Comparison of ENCODE assay signal across 29 cellular contexts in the genomic region with DNA sequence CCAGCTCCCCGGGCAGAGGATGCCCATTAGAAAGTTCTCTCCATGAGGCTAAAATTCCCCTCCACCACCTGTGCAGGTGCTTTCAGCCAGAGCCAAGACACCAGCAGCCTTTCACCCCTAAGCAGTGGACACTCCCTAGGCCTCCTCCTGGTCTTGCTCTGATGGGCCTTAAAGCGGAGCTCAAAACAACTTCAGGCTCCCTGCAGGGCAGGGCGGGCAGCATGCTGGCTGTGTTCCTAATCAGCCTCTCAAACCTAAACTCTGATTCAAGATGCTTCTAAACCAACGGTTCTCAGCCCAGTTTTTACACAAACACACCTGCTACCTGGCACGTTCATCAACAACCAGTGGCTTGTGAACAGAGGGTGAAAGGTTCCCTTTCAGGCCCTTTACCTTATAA.
"Had no signal": no experiment of that assay in that cellular context is flagged by ENCODE, and none has a peak within 500 bp of the region (broad histone marks: within the 10 kb centered on the region; RNA-seq: fewer than 3 reads in every experiment).

No MANE protein-coding gene starts in this region.

- H3K27me3 ChIP-seq: body of pancreas, cardiac muscle cell, dorsolateral prefrontal cortex had no signal

- ATAC-seq: activated CD4-positive, alpha-beta T cell treated with anti-CD3 and anti-CD28 coated beads for 36 hours; activated CD8-positive, alpha-beta memory T cell treated with anti-CD3 and anti-CD28 coated beads, Interleukin-2, amount 10 ng/mL, durations not matched to agents 7 days and 5 days; activated CD8-positive, alpha-beta T cell treated with anti-CD3 and anti-CD28 coated beads, Interleukin-2, amount 10 ng/mL, durations not matched to agents 7 days and 5 days; body of pancreas; esophagus mucosa had no signal

- DNase-seq: activated CD4-positive, alpha-beta memory T cell treated with anti-CD3 and anti-CD28 coated beads for 36 hours; activated CD4-positive, alpha-beta T cell treated with anti-CD3 and anti-CD28 coated beads for 36 hours; activated CD4-positive, alpha-beta T cell treated with anti-CD3 and anti-CD28 coated beads, Interleukin-2, amount 10 ng/mL, durations not matched to agents 24 days and 14 days; activated CD4-positive, CD25-positive, alpha-beta regulatory T cell; activated CD4-positive, CD25-positive, alpha-beta regulatory T cell treated with anti-CD3 and anti-CD28 coated beads, Interleukin-2, amount 50 U/mL, for 72 hours; activated CD8-positive, alpha-beta memory T cell treated with anti-CD3 and anti-CD28 coated beads, Interleukin-2, amount 10 ng/mL, durations not matched to agents 7 days and 5 days; activated CD8-positive, alpha-beta memory T cell treated with anti-CD3 and anti-CD28 coated beads, Interleukin-2, amount 50 U/mL, for 4 hours; activated CD8-positive, alpha-beta T cell treated with anti-CD3 and anti-CD28 coated beads, Interleukin-2, amount 10 ng/mL, durations not matched to agents 7 days and 5 days; activated gamma-delta T cell; activated naive CD4-positive, alpha-beta T cell; activated naive CD4-positive, alpha-beta T cell treated with anti-CD3 and anti-CD28 coated beads, Interleukin-2, amount 50 U/mL, for 16 hours; activated T-cell treated with anti-CD3 and anti-CD28 coated beads, Interleukin-2, amount 50 U/mL, for 1 hour; activated T-cell treated with anti-CD3 and anti-CD28 coated beads, Interleukin-2, amount 50 U/mL, for 48 hours; amniotic stem cell; aorta; body of pancreas; dorsolateral prefrontal cortex; effector memory CD4-positive, alpha-beta T cell; endodermal cell; foreskin fibroblast; head of caudate nucleus; T-helper 1 cell; T-helper 2 cell had no signal

- H3K4me3 Mint-ChIP-seq: activated CD4-positive, alpha-beta memory T cell treated with anti-CD3 and anti-CD28 coated beads for 36 hours; activated CD4-positive, alpha-beta T cell treated with anti-CD3 and anti-CD28 coated beads for 36 hours; activated CD4-positive, alpha-beta T cell treated with anti-CD3 and anti-CD28 coated beads, Interleukin-2, amount 10 ng/mL, durations not matched to agents 24 days and 14 days; activated CD8-positive, alpha-beta memory T cell treated with anti-CD3 and anti-CD28 coated beads, Interleukin-2, amount 10 ng/mL, durations not matched to agents 7 days and 5 days; activated CD8-positive, alpha-beta T cell treated with anti-CD3 and anti-CD28 coated beads, Interleukin-2, amount 10 ng/mL, durations not matched to agents 7 days and 5 days; activated naive CD8-positive, alpha-beta T cell; central memory CD8-positive, alpha-beta T cell; dendritic cell treated with granulocyte-macrophage colony-stimulating factor and Interleukin-4, amounts not matched to agents 40 ng/mL and 50 ng/mL, for 4 days; endodermal cell had no signal

- H3K36me3 ChIP-seq: cardiac muscle cell had no signal

- H3K4me1 Mint-ChIP-seq: activated CD4-positive, alpha-beta T cell treated with anti-CD3 and anti-CD28 coated beads for 36 hours; activated CD4-positive, alpha-beta T cell treated with anti-CD3 and anti-CD28 coated beads, Interleukin-2, amount 10 ng/mL, durations not matched to agents 24 days and 14 days; activated CD8-positive, alpha-beta memory T cell treated with anti-CD3 and anti-CD28 coated beads, Interleukin-2, amount 10 ng/mL, durations not matched to agents 7 days and 5 days; central memory CD8-positive, alpha-beta T cell; endodermal cell had no signal

- H3K9me3 Mint-ChIP-seq: activated CD4-positive, alpha-beta memory T cell treated with anti-CD3 and anti-CD28 coated beads for 36 hours; activated CD4-positive, alpha-beta T cell treated with anti-CD3 and anti-CD28 coated beads, Interleukin-2, amount 10 ng/mL, durations not matched to agents 24 days and 14 days; central memory CD8-positive, alpha-beta T cell; dendritic cell treated with granulocyte-macrophage colony-stimulating factor and Interleukin-4, amounts not matched to agents 40 ng/mL and 50 ng/mL, for 4 days; endodermal cell had no signal

- H3K27me3 Mint-ChIP-seq: activated CD4-positive, alpha-beta memory T cell treated with anti-CD3 and anti-CD28 coated beads for 36 hours; activated CD4-positive, alpha-beta T cell treated with anti-CD3 and anti-CD28 coated beads for 36 hours; activated CD4-positive, alpha-beta T cell treated with anti-CD3 and anti-CD28 coated beads, Interleukin-2, amount 10 ng/mL, durations not matched to agents 24 days and 14 days; activated CD8-positive, alpha-beta memory T cell treated with anti-CD3 and anti-CD28 coated beads, Interleukin-2, amount 10 ng/mL, durations not matched to agents 7 days and 5 days; activated naive CD8-positive, alpha-beta T cell; central memory CD8-positive, alpha-beta T cell; dendritic cell treated with granulocyte-macrophage colony-stimulating factor and Interleukin-4, amounts not matched to agents 40 ng/mL and 50 ng/mL, for 4 days had no signal

- H3K27ac ChIP-seq: body of pancreas, cardiac muscle cell, coronary artery had no signal

- H3K4me1 ChIP-seq: body of pancreas had no signal

- H3K27ac Mint-ChIP-seq: activated CD4-positive, alpha-beta memory T cell treated with anti-CD3 and anti-CD28 coated beads for 36 hours; activated CD4-positive, alpha-beta T cell treated with anti-CD3 and anti-CD28 coated beads for 36 hours; activated CD4-positive, alpha-beta T cell treated with anti-CD3 and anti-CD28 coated beads, Interleukin-2, amount 10 ng/mL, durations not matched to agents 24 days and 14 days; activated CD8-positive, alpha-beta memory T cell treated with anti-CD3 and anti-CD28 coated beads, Interleukin-2, amount 10 ng/mL, durations not matched to agents 7 days and 5 days; activated CD8-positive, alpha-beta T cell treated with anti-CD3 and anti-CD28 coated beads, Interleukin-2, amount 10 ng/mL, durations not matched to agents 7 days and 5 days; activated naive CD8-positive, alpha-beta T cell; dendritic cell treated with granulocyte-macrophage colony-stimulating factor and Interleukin-4, amounts not matched to agents 40 ng/mL and 50 ng/mL, for 4 days; endodermal cell had no signal

- H3K4me3 ChIP-seq: body of pancreas, cardiac muscle cell, coronary artery, dorsolateral prefrontal cortex had no signal

- H3K36me3 Mint-ChIP-seq: activated CD8-positive, alpha-beta memory T cell treated with anti-CD3 and anti-CD28 coated beads, Interleukin-2, amount 10 ng/mL, durations not matched to agents 7 days and 5 days had no signal

- H3K9me3 ChIP-seq: body of pancreas had no signal
